Comparison of ENCODE assay signal across 10 cellular contexts in the genomic region with DNA sequence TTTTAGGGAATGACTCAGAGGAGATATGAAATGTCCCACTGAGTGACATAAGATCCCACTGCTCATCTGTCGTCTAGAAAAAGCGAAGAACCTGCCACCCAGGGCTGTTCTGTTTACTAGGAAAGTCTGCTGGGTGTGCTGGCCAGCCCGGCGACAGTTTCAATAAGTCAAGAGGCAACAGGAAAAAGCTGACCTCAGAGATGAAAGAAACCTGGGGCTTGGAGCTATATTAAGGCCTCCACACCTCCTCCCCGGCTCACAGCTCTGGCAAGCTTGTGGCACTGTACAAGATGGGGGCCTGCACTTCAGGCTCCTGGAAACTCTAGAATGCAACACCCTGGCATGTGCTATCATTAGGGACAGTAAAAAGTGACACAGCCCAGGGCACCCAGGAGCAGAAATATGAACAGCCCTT. TPM values are rescaled to one million over a fixed set of nuclear protein-coding genes. Genes with fewer than 3 reads are reported as not detected.
DNase-seq lines count a peak whose midpoint lies in the region; ATAC-seq and TF ChIP-seq lines count a peak whose summit lies in the region.
"Had no signal": no experiment of that assay in that cellular context is flagged by ENCODE, and none has a peak within 500 bp of the region (broad histone marks: within the 10 kb centered on the region; RNA-seq: fewer than 3 reads in every experiment).

No MANE protein-coding gene starts in this region.

- H3K9ac ChIP-seq in colonic mucosa (ENCODE audit: low read depth in 2 of 2, low read length in 2 of 2), result no peak overlapping the region

- H3K4me1 Mint-ChIP-seq in IgD-negative memory B cell, result peaks cover 18 to 40% (median 25%) of the 10 kb centered on the region in 3 donors
- H3K4me1 Mint-ChIP-seq in progenitor cell of endocrine pancreas (ENCODE audit: low read depth), result peaks cover 71% of the 10 kb centered on the region

- peaks cover 1% of the 10 kb centered on the region for H3K36me3 Mint-ChIP-seq in IgD-negative memory B cell
- H3K36me3 Mint-ChIP-seq in progenitor cell of endocrine pancreas (ENCODE audit: insufficient read depth), result no peaks in the 10 kb centered on the region

- no peak for DNase-seq in left cardiac atrium
- no peak for DNase-seq in progenitor cell of endocrine pancreas (ENCODE audit: low spot score, unreplicated experiment)
- DNase-seq in NCI-H1092 (lab: John Stamatoyannopoulos, UW), result no peak
- no peak for DNase-seq in NAMALWA (ENCODE audit: low spot score)
- no peak for DNase-seq in colonic mucosa
- DNase-seq: COR-L47, NCI-H1694 treated with DMSO at 0.1 percent for 48 hours had no signal

- H3K27ac Mint-ChIP-seq in IgD-negative memory B cell (peak overlapping the region in 1 of 3 donors; percentile 95), progenitor cell of endocrine pancreas (peak overlapping the region; percentile 96)

- H3K4me3 Mint-ChIP-seq in IgD-negative memory B cell (peak overlapping the region in 3 of 4 donors; percentile 17 to 52 (median 47)), progenitor cell of endocrine pancreas (ENCODE audit: low read depth) (peak overlapping the region; percentile 28)

- no peaks in the 10 kb centered on the region for H3K9me3 ChIP-seq in colonic mucosa

- H3K4me1 ChIP-seq in colonic mucosa, result no peaks in the 10 kb centered on the region

- no peaks in the 10 kb centered on the region for H3K36me3 ChIP-seq in colonic mucosa

- no peaks in the 10 kb centered on the region for H3K27me3 ChIP-seq in colonic mucosa

- H3K27me3 Mint-ChIP-seq in IgD-negative memory B cell (peaks cover 4% of the 10 kb centered on the region), progenitor cell of endocrine pancreas (no peaks in the 10 kb centered on the region)

- TF ChIP-seq CTCF in progenitor cell of endocrine pancreas (IDR thresholded peaks at IDR 0.05; ENCODE audit: unreplicated experiment) (no peak), colonic mucosa (IDR thresholded peaks at IDR 0.05) (no peak)

- H3K4me3 ChIP-seq in colonic mucosa, result no peak overlapping the region

- no peak overlapping the region for H3K27ac ChIP-seq in colonic mucosa

- H3K9me3 Mint-ChIP-seq in IgD-negative memory B cell, result no peaks in the 10 kb centered on the region
- no peaks in the 10 kb centered on the region for H3K9me3 Mint-ChIP-seq in progenitor cell of endocrine pancreas (ENCODE audit: low read depth)

- intact Hi-C loops in left cardiac atrium (cut with DNase I) (no loop called here), colonic mucosa (cut with DNase I) (no loop called here)

- ATAC-seq in GM18498 (IDR thresholded peaks at IDR 0.05; ENCODE audit: unreplicated experiment), result peak; percentile 44
- peak; percentile 34 to 54 for ATAC-seq in left cardiac atrium
- no peak for ATAC-seq in HG03025 (IDR thresholded peaks at IDR 0.05; ENCODE audit: low FRiP score, unreplicated experiment)

RNA-seq across cellular contexts. Expression of a gene that starts 10.6 kb away (rescaled TPM):
- polyA plus RNA-seq in IgD-negative memory B cell, result 1.6 TPM
- total RNA-seq in left cardiac atrium (10 to 100 TPM; 11.9 to 12.6 TPM), progenitor cell of endocrine pancreas (48.9 and 54.0 TPM in 2 replicates), colonic mucosa (10 to 100 TPM; 10.5 to 12.8 TPM)
